In the genomic region with DNA sequence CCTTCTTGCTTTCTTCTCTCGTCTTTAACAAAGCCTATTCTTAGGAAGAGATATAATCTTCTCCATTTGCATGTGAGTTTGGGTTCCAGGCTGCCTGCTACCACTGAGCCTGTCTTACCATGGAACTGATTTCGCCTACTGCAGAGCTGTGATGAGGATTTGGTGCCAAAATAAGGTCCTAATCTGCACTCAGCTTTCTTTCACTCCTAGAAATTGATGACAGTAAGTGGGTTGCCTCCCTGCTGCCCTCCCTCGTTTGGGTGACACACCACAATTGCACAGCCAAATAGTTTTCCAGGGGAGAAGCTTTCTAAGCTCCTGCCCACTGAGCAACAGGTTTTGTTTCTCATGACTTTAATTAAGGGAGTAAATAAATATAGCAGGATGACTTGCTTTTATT, we compare ENCODE assay signal across 26 cellular contexts.
"Had no signal": no experiment of that assay in that cellular context is flagged by ENCODE, and none has a peak within 500 bp of the region (broad histone marks: within the 10 kb centered on the region; RNA-seq: fewer than 3 reads in every experiment).

No MANE protein-coding gene starts in this region.

- H3K9me3 ChIP-seq: adrenal gland, body of pancreas, colonic mucosa, heart left ventricle had no signal

- H3K27ac ChIP-seq: adrenal gland, body of pancreas, cardiac muscle cell, colonic mucosa, heart left ventricle had no signal

- H3K4me1 ChIP-seq: adrenal gland, body of pancreas, colonic mucosa, heart left ventricle had no signal

- H3K36me3 ChIP-seq: adrenal gland, cardiac muscle cell, colonic mucosa, heart left ventricle had no signal

- H3K27me3 ChIP-seq: body of pancreas, colonic mucosa had no signal

- H3K4me3 ChIP-seq: adrenal gland, body of pancreas, cardiac muscle cell, colonic mucosa, heart left ventricle had no signal

- DNase-seq: activated CD4-positive, alpha-beta T cell treated with anti-CD3 and anti-CD28 coated beads for 48 hours; activated CD4-positive, alpha-beta T cell treated with anti-CD3 and anti-CD28 coated beads, Interleukin-2, amount 50 U/mL, for 1 hour; activated CD4-positive, alpha-beta T cell treated with anti-CD3 and anti-CD28 coated beads, Interleukin-2, amount 50 U/mL, for 48 hours; activated CD8-positive, alpha-beta memory T cell treated with anti-CD3 and anti-CD28 coated beads, Interleukin-2, amount 10 ng/mL, durations not matched to agents 7 days and 5 days; activated CD8-positive, alpha-beta memory T cell treated with anti-CD3 and anti-CD28 coated beads, Interleukin-2, amount 50 U/mL, for 4 hours; activated CD8-positive, alpha-beta T cell treated with anti-CD3 and anti-CD28 coated beads, Interleukin-2, amount 10 ng/mL, durations not matched to agents 7 days and 5 days; activated effector memory CD4-positive, alpha-beta T cell treated with anti-CD3 and anti-CD28 coated beads, Interleukin-2, amount 50 U/mL, for 16 hours; activated naive CD4-positive, alpha-beta T cell treated with anti-CD3 and anti-CD28 coated beads for 36 hours; activated naive CD8-positive, alpha-beta T cell treated with anti-CD3 and anti-CD28 coated beads for 36 hours; activated naive CD8-positive, alpha-beta T cell treated with anti-CD3 and anti-CD28 coated beads, Interleukin-2, amount 50 U/mL, for 24 hours; activated T-cell treated with anti-CD3 and anti-CD28 coated beads, Interleukin-2, amount 50 U/mL, for 1 hour; activated T-cell treated with anti-CD3 and anti-CD28 coated beads, Interleukin-2, amount 50 U/mL, for 48 hours; adrenal gland; aorta; body of pancreas; central memory CD4-positive, alpha-beta T cell; cerebellar nuclear complex; colonic mucosa; effector CD8-positive, alpha-beta T cell; foreskin fibroblast; heart left ventricle; T-helper 2 cell had no signal

- ATAC-seq: activated CD4-positive, CD25-positive, alpha-beta regulatory T cell treated with anti-CD3 and anti-CD28 coated beads, Interleukin-2, amount 50 U/mL, for 24 hours; activated CD8-positive, alpha-beta memory T cell treated with anti-CD3 and anti-CD28 coated beads, Interleukin-2, amount 10 ng/mL, durations not matched to agents 7 days and 5 days; activated CD8-positive, alpha-beta T cell treated with anti-CD3 and anti-CD28 coated beads, Interleukin-2, amount 10 ng/mL, durations not matched to agents 7 days and 5 days; activated naive CD8-positive, alpha-beta T cell treated with anti-CD3 and anti-CD28 coated beads, Interleukin-2, amount 50 U/mL, for 24 hours; body of pancreas; esophagus mucosa; heart left ventricle; WTC11 had no signal
